18 cellular contexts compared by ENCODE assay signal in the genomic region with DNA sequence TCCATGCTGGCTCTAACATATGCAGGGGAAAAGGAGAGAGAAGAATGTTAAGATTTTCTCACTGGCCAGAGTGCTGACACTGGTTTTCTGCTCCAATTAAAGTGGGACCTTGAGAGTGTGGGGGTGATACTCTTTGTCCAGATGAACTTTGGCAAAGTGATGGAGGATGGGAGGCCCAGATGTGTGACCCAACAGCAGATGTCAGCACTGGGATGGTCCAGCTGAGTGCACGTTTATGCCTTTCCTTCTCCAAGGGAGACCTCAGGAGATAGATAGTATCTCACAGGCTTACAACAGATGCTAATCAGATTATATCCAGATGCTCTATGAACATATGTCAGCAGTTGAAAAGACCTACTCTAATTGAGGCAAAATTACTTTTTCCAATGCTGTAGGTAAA. TPM values are rescaled to one million over a fixed set of nuclear protein-coding genes. Genes with fewer than 3 reads are reported as not detected.
DNase-seq lines count a peak whose midpoint lies in the region; ATAC-seq and TF ChIP-seq lines count a peak whose summit lies in the region.
"Had no signal": no experiment of that assay in that cellular context is flagged by ENCODE, and none has a peak within 500 bp of the region (broad histone marks: within the 10 kb centered on the region; RNA-seq: fewer than 3 reads in every experiment).

No MANE protein-coding gene starts in this region.

- peak in 3 of 4 donors; percentile 10 to 44 (median 26) for ATAC-seq in heart left ventricle
- ATAC-seq: natural killer cell had no signal

- no peak for DNase-seq in heart left ventricle
- DNase-seq in cardiac septum (ENCODE audit: low spot score), result no peak
- DNase-seq in SK-N-DZ (ENCODE audit: low spot score), result peak; percentile 68
- peak; percentile 65 for DNase-seq in fibroblast of mammary gland (ENCODE audit: low read depth)
- peak; percentile 51 for DNase-seq in retina
- no peak for DNase-seq in mucosa of gallbladder (ENCODE audit: low spot score)
- DNase-seq in NCI-H1417 treated with DMSO at 0.1 percent for 48 hours (lab: John Stamatoyannopoulos, UW), result no peak
- DNase-seq in activated T-helper 2 cell treated with anti-CD3 and anti-CD28 coated beads, Interferon-gamma antibody, Interleukin-2, Interleukin-4, amounts not matched to agents 10 μg/mL and 5 μg/mL and 100 μg/mL, durations not matched to agents 14 hours and 24 hours and 36 hours (ENCODE audit: low spot score), result no peak
- DNase-seq: effector CD8-positive, alpha-beta T cell; H9; natural killer cell; NCI-H510A treated with DMSO at 0.1 percent for 48 hours; posterior cingulate gyrus; RPMI8226; T-helper 9 cell had no signal

- no peaks in the 10 kb centered on the region for H3K9me3 Mint-ChIP-seq in activated T-helper 2 cell treated with anti-CD3 and anti-CD28 coated beads, Interferon-gamma antibody, Interleukin-2, Interleukin-4, amounts not matched to agents 10 μg/mL and 5 μg/mL and 100 μg/mL, durations not matched to agents 14 hours and 24 hours and 36 hours
- H3K9me3 Mint-ChIP-seq: H9 had no signal

- H3K27me3 ChIP-seq in heart left ventricle, result no peaks in the 10 kb centered on the region
- H3K27me3 ChIP-seq: esophagus muscularis mucosa had no signal

- H3K4me3 Mint-ChIP-seq in activated T-helper 2 cell treated with anti-CD3 and anti-CD28 coated beads, Interferon-gamma antibody, Interleukin-2, Interleukin-4, amounts not matched to agents 10 μg/mL and 5 μg/mL and 100 μg/mL, durations not matched to agents 14 hours and 24 hours and 36 hours (ENCODE audit: low read depth), result no peak overlapping the region
- H3K4me3 Mint-ChIP-seq: activated naive CD8-positive, alpha-beta T cell; H9; natural killer cell had no signal

- TF ChIP-seq POLR2A in heart left ventricle (IDR thresholded peaks at IDR 0.05), result no peak

- intact Hi-C loops in heart left ventricle (cut with DNase I), result no loop called here
- intact Hi-C loops in cardiac septum (cut with DNase I), result no loop called here
- intact Hi-C loops in activated T-helper 2 cell treated with anti-CD3 and anti-CD28 coated beads, Interferon-gamma antibody, Interleukin-2, Interleukin-4, amounts not matched to agents 10 μg/mL and 5 μg/mL and 100 μg/mL, durations not matched to agents 14 hours and 24 hours and 36 hours (cut with micrococcal nuclease), result no loop called here

- no peaks in the 10 kb centered on the region for H3K36me3 ChIP-seq in heart left ventricle
- H3K36me3 ChIP-seq: esophagus muscularis mucosa had no signal

- TF ChIP-seq CTCF in heart left ventricle (IDR thresholded peaks at IDR 0.05), result peak in 4 of 12 donors; percentile 9 to 24 (median 20)
- TF ChIP-seq CTCF in fibroblast of mammary gland (conservative IDR thresholded peaks at IDR 0.05; ENCODE audit: control insufficient read depth, insufficient read depth, low read depth, low read length), result no peak

- no peak overlapping the region for H3K27ac Mint-ChIP-seq in activated T-helper 2 cell treated with anti-CD3 and anti-CD28 coated beads, Interferon-gamma antibody, Interleukin-2, Interleukin-4, amounts not matched to agents 10 μg/mL and 5 μg/mL and 100 μg/mL, durations not matched to agents 14 hours and 24 hours and 36 hours
- H3K27ac Mint-ChIP-seq: activated naive CD8-positive, alpha-beta T cell; natural killer cell had no signal

- H3K27me3 Mint-ChIP-seq in activated T-helper 2 cell treated with anti-CD3 and anti-CD28 coated beads, Interferon-gamma antibody, Interleukin-2, Interleukin-4, amounts not matched to agents 10 μg/mL and 5 μg/mL and 100 μg/mL, durations not matched to agents 14 hours and 24 hours and 36 hours (ENCODE audit: low read depth), result peaks cover 24% of the 10 kb centered on the region

- H3K36me3 Mint-ChIP-seq in activated T-helper 2 cell treated with anti-CD3 and anti-CD28 coated beads, Interferon-gamma antibody, Interleukin-2, Interleukin-4, amounts not matched to agents 10 μg/mL and 5 μg/mL and 100 μg/mL, durations not matched to agents 14 hours and 24 hours and 36 hours (ENCODE audit: low read depth), result no peaks in the 10 kb centered on the region
- H3K36me3 Mint-ChIP-seq: activated naive CD8-positive, alpha-beta T cell; natural killer cell had no signal

- H3K27ac ChIP-seq in heart left ventricle, result no peak overlapping the region
- H3K27ac ChIP-seq: C4-2B, esophagus muscularis mucosa had no signal

- H3K4me1 ChIP-seq in heart left ventricle, result peaks cover 0 to 11% (median 0%) of the 10 kb centered on the region in 12 donors

- 8 to 27% (median 21%) methylated on average over 1 of the region's 1 CpG for WGBS in heart left ventricle, 4 donors

- H3K4me3 ChIP-seq in heart left ventricle (no peak overlapping the region), fibroblast of mammary gland (ENCODE audit: control insufficient read depth, low read depth, low read length) (no peak overlapping the region)
- H3K4me3 ChIP-seq: esophagus muscularis mucosa had no signal

- no peaks in the 10 kb centered on the region for H3K4me1 Mint-ChIP-seq in activated T-helper 2 cell treated with anti-CD3 and anti-CD28 coated beads, Interferon-gamma antibody, Interleukin-2, Interleukin-4, amounts not matched to agents 10 μg/mL and 5 μg/mL and 100 μg/mL, durations not matched to agents 14 hours and 24 hours and 36 hours (ENCODE audit: low read depth)
- H3K4me1 Mint-ChIP-seq: natural killer cell had no signal

- H3K9me3 ChIP-seq in heart left ventricle, result no peaks in the 10 kb centered on the region
- H3K9me3 ChIP-seq: esophagus muscularis mucosa had no signal

RNA-seq across cellular contexts. Expression of gene PSMD6, which starts 50.1 kb away (rescaled TPM):
- 10 to 100 TPM; 69.1 to 91.1 (median 82.5) TPM for total RNA-seq in heart left ventricle
- polyA plus RNA-seq in heart left ventricle, result 100 to 1,000 TPM in 1 of 2 donors, 10 to 100 TPM in 1; 60.1 to 128 TPM
- 85.7 TPM for total RNA-seq in cardiac septum
- 94.1 and 105 TPM in 2 replicates for polyA plus RNA-seq in SK-N-DZ (2014; cell fraction: cytosol; rRNA removed)
- polyA plus RNA-seq in SK-N-DZ (2014; cell fraction: nucleus; rRNA removed), result 52.0 and 54.7 TPM in 2 replicates
- total RNA-seq in mucosa of gallbladder, result 53.5 TPM
- 125 and 131 TPM in 2 replicates for total RNA-seq in activated T-helper 2 cell treated with anti-CD3 and anti-CD28 coated beads, Interferon-gamma antibody, Interleukin-2, Interleukin-4, amounts not matched to agents 10 μg/mL and 5 μg/mL and 100 μg/mL, durations not matched to agents 14 hours and 24 hours and 36 hours

Comparison
In these comparisons a context has a peak if more than half of its experiments do, and no peak if none do; other contexts are left out.
1. DNase-seq: peak in SK-N-DZ (single experiment), fibroblast of mammary gland (single experiment) and retina (single experiment); none in heart left ventricle (0 of 5), cardiac septum (single experiment), mucosa of gallbladder (single experiment), NCI-H1417 treated with DMSO at 0.1 percent for 48 hours (single experiment) and activated T-helper 2 cell treated with anti-CD3 and anti-CD28 coated beads, Interferon-gamma antibody, Interleukin-2, Interleukin-4, amounts not matched to agents 10 μg/mL and 5 μg/mL and 100 μg/mL, durations not matched to agents 14 hours and 24 hours and 36 hours (single experiment).